ENCODE assay signal across 28 cellular contexts in genomic region chr7:142791502-142791901, GRCh38. TPM values are rescaled to one million over a fixed set of nuclear protein-coding genes. Genes with fewer than 3 reads are reported as not detected.
DNase-seq lines count a peak whose midpoint lies in the region; ATAC-seq and TF ChIP-seq lines count a peak whose summit lies in the region.
"Had no signal": no experiment of that assay in that cellular context is flagged by ENCODE, and none has a peak within 500 bp of the region (broad histone marks: within the 10 kb centered on the region; RNA-seq: fewer than 3 reads in every experiment).

No MANE protein-coding gene starts in this region.

- no peak for TF ChIP-seq POLR2A in spleen (IDR thresholded peaks at IDR 0.05)

- peak overlapping the region in 2 of 8 donors; percentile 33 to 64 for H3K4me3 ChIP-seq in spleen
- H3K4me3 ChIP-seq: BLaER1 treated with 17β-estradiol and CSF1 and Interleukin-3, amounts not matched to agents 10 nM and 100 nM; GM23338; upper lobe of left lung had no signal

- peak overlapping the region in 5 of 8 donors; percentile 38 to 97 (median 72) for H3K27ac ChIP-seq in spleen
- H3K27ac ChIP-seq: BLaER1 treated with 17β-estradiol and CSF1 and Interleukin-3, amounts not matched to agents 10 nM and 100 nM; parathyroid adenoma; upper lobe of left lung had no signal

- H3K4me3 Mint-ChIP-seq in activated CD4-positive, alpha-beta T cell treated with anti-CD3 and anti-CD28 coated beads, Interleukin-2, amount 10 ng/mL, durations not matched to agents 7 days and 5 days: peak overlapping the region; percentile 88
- peak overlapping the region; percentile 93 to 97 (median 96) for H3K4me3 Mint-ChIP-seq in T-cell
- peak overlapping the region; percentile 99 for H3K4me3 Mint-ChIP-seq in activated naive CD8-positive, alpha-beta T cell
- H3K4me3 Mint-ChIP-seq: GM23338 had no signal

- no peak for TF ChIP-seq CTCF in spleen (IDR thresholded peaks at IDR 0.05 in 8 of 11, conservative IDR thresholded peaks at IDR 0.05 in 3 of 11)
- no peak for TF ChIP-seq CTCF in GM13976 (IDR thresholded peaks at IDR 0.05; ENCODE audit: borderline replicate concordance, control extremely low read depth, extremely low read depth, insufficient read depth, missing control alignments)

- peaks cover 0 to 14% (median 5%) of the 10 kb centered on the region in 7 donors for H3K27me3 ChIP-seq in spleen (replicated peaks in 1 of 7)

- CTCF ChIA-PET in activated CD4-positive, alpha-beta T cell treated with anti-CD3 and anti-CD28 coated beads, Interleukin-2, amount 10 ng/mL, durations not matched to agents 7 days and 5 days (lab: Charles Lee): interaction anchor here (13.3 kb wide), 1 partner anchor 18 kb away, joined by 176 read pairs; no protein-coding TSS in a partner anchor
- CTCF ChIA-PET in T-cell (lab: Charles Lee): interaction anchor here (0.7 to 10.0 kb wide), 4 partner anchors 18 to 159 kb away, joined by 3 to 382 read pairs (median 4); no protein-coding TSS in a partner anchor

- no peaks in the 10 kb centered on the region for H3K9me3 ChIP-seq in spleen
- H3K9me3 ChIP-seq: BLaER1 treated with 17β-estradiol and CSF1 and Interleukin-3, amounts not matched to agents 10 nM and 100 nM; upper lobe of left lung had no signal

- H3K27me3 Mint-ChIP-seq in activated CD4-positive, alpha-beta T cell treated with anti-CD3 and anti-CD28 coated beads, Interleukin-2, amount 10 ng/mL, durations not matched to agents 7 days and 5 days: no peaks in the 10 kb centered on the region
- H3K27me3 Mint-ChIP-seq in T-cell: no peaks in the 10 kb centered on the region
- H3K27me3 Mint-ChIP-seq in activated naive CD8-positive, alpha-beta T cell: no peaks in the 10 kb centered on the region

- WGBS in spleen, 5 donors: 60 to 94% (median 86%) methylated on average over 1 to 7 of the region's 7 CpGs

- no peaks in the 10 kb centered on the region for H3K9me3 Mint-ChIP-seq in activated CD4-positive, alpha-beta T cell treated with anti-CD3 and anti-CD28 coated beads, Interleukin-2, amount 10 ng/mL, durations not matched to agents 7 days and 5 days
- no peaks in the 10 kb centered on the region for H3K9me3 Mint-ChIP-seq in T-cell
- no peaks in the 10 kb centered on the region for H3K9me3 Mint-ChIP-seq in activated naive CD8-positive, alpha-beta T cell (ENCODE audit: low read depth)

- POLR2A ChIA-PET in activated CD4-positive, alpha-beta T cell treated with anti-CD3 and anti-CD28 coated beads, Interleukin-2, amount 10 ng/mL, durations not matched to agents 7 days and 5 days (lab: Charles Lee): interaction anchor here (6.6 kb wide), 1 partner anchor 19 kb away, joined by 103 read pairs; no protein-coding TSS in a partner anchor
- POLR2A ChIA-PET in T-cell (lab: Charles Lee): interaction anchor here (0.8 to 12.9 kb wide), 4 partner anchors 18 to 445 kb away, joined by 3 to 577 read pairs (median 98); no protein-coding TSS in a partner anchor

- no peak for DNase-seq in activated CD4-positive, alpha-beta T cell treated with anti-CD3 and anti-CD28 coated beads, Interleukin-2, amount 10 ng/mL, durations not matched to agents 7 days and 5 days
- no peak for DNase-seq in activated CD4-positive, alpha-beta T cell treated with anti-CD3 and anti-CD28 coated beads, Interleukin-2, amount 50 U/mL, for 4 hours
- DNase-seq in T-cell (peak in 2 of 34 experiments; percentile 9 to 23), spleen (no peak), GM13976 (ENCODE audit: low spot score) (no peak), KBM-7 (no peak)
- DNase-seq in effector CD8-positive, alpha-beta T cell (lab: John Stamatoyannopoulos, UW): no peak
- DNase-seq: dermis blood vessel endothelial cell; DMS 273 treated with DMSO at 0.1 percent for 48 hours; foreskin melanocyte; hypothalamus; kidney; mammary epithelial cell; NCI-H1436; NCI-H2171; NCI-H526; stimulated activated naive CD4-positive, alpha-beta T cell had no signal

- H3K4me1 ChIP-seq in spleen: peaks cover 0 to 56% (median 17%) of the 10 kb centered on the region in 6 donors
- H3K4me1 ChIP-seq: BLaER1 treated with 17β-estradiol and CSF1 and Interleukin-3, amounts not matched to agents 10 nM and 100 nM; parathyroid adenoma had no signal

- no peaks in the 10 kb centered on the region for H3K36me3 ChIP-seq in spleen
- H3K36me3 ChIP-seq: BLaER1 treated with 17β-estradiol and CSF1 and Interleukin-3, amounts not matched to agents 10 nM and 100 nM; upper lobe of left lung had no signal

- H3K27ac Mint-ChIP-seq in activated CD4-positive, alpha-beta T cell treated with anti-CD3 and anti-CD28 coated beads, Interleukin-2, amount 10 ng/mL, durations not matched to agents 7 days and 5 days: peak overlapping the region; percentile 100
- H3K27ac Mint-ChIP-seq in T-cell: peak overlapping the region; percentile 100
- H3K27ac Mint-ChIP-seq in activated naive CD8-positive, alpha-beta T cell: peak overlapping the region; percentile 99
- H3K27ac Mint-ChIP-seq: GM23338 had no signal

- in situ Hi-C loops in GM13976 (cut with MboI; ENCODE audit: low sequenced_read_pairs, unreplicated experiment): no loop called here
- in situ Hi-C loops in KBM-7 (cut with MboI; ENCODE audit: low pct_unique_long_range_greater_than_20kb, low sequenced_read_pairs): no loop called here

- intact Hi-C loops in spleen (cut with DNase I; ENCODE audit: low total_unique reads): no loop called here

- peaks cover 33% of the 10 kb centered on the region for H3K4me1 Mint-ChIP-seq in activated CD4-positive, alpha-beta T cell treated with anti-CD3 and anti-CD28 coated beads, Interleukin-2, amount 10 ng/mL, durations not matched to agents 7 days and 5 days
- peaks cover 39 to 56% (median 46%) of the 10 kb centered on the region in 3 donors for H3K4me1 Mint-ChIP-seq in T-cell
- H3K4me1 Mint-ChIP-seq in activated naive CD8-positive, alpha-beta T cell (ENCODE audit: low read depth): peaks cover 40% of the 10 kb centered on the region

- peaks cover 78% of the 10 kb centered on the region for H3K36me3 Mint-ChIP-seq in activated CD4-positive, alpha-beta T cell treated with anti-CD3 and anti-CD28 coated beads, Interleukin-2, amount 10 ng/mL, durations not matched to agents 7 days and 5 days (ENCODE audit: low read depth)
- H3K36me3 Mint-ChIP-seq in T-cell: peaks cover 61% of the 10 kb centered on the region
- peaks cover 29% of the 10 kb centered on the region for H3K36me3 Mint-ChIP-seq in activated naive CD8-positive, alpha-beta T cell

- no peak for ATAC-seq in T-cell (replicated peaks in 1 of 4)
- ATAC-seq: GM23338, Right ventricle myocardium inferior, sciatic nerve had no signal

RNA-seq across cellular contexts. Expression of gene PRSS2, which starts 20.7 kb away (rescaled TPM):
- total RNA-seq in activated CD4-positive, alpha-beta T cell treated with anti-CD3 and anti-CD28 coated beads, Interleukin-2, amount 10 ng/mL, durations not matched to agents 7 days and 5 days: not detected
- total RNA-seq in T-cell (10 to 100 TPM in 3 of 5 donors, not detected in 2; 47.1 to 64.6 (median 57.7) TPM), spleen (10 to 100 TPM in 2 of 7 donors, 1 to 10 TPM in 1, not detected in 4; 3.8 to 14.5 (median 11.1) TPM)
- 1 to 10 TPM; 1.1 to 1.3 (median 1.2) TPM for polyA plus RNA-seq in spleen
- total RNA-seq: A673, bronchial epithelial cell, dermis blood vessel endothelial cell, epithelial cell of proximal tubule, GM23338, kidney, mammary epithelial cell, MCF 10A, Right ventricle myocardium inferior had no signal
- polyA plus RNA-seq: GM23338, mammary epithelial cell had no signal

RNA-seq across cellular contexts. Expression of gene PRSS1, which starts 42.2 kb away (rescaled TPM):
- not detected for total RNA-seq in activated CD4-positive, alpha-beta T cell treated with anti-CD3 and anti-CD28 coated beads, Interleukin-2, amount 10 ng/mL, durations not matched to agents 7 days and 5 days
- total RNA-seq in T-cell (10 to 100 TPM in 3 of 5 donors, not detected in 2; 16.0 to 23.7 (median 20.8) TPM), spleen (1 to 10 TPM in 3 of 7 donors, not detected in 4; 2.9 to 6.3 (median 3.0) TPM)
- 1 to 10 TPM in 2 of 3 donors, under 1 TPM in 1; 0.88 to 1.4 (median 1.2) TPM for polyA plus RNA-seq in spleen
- total RNA-seq: A673, dermis blood vessel endothelial cell, epithelial cell of proximal tubule, GM23338, kidney, mammary epithelial cell, MCF 10A, Right ventricle myocardium inferior had no signal
- polyA plus RNA-seq: GM23338, mammary epithelial cell had no signal
